In genomic region chr5:130111723-130112122, GRCh38 we compare ENCODE assay signal across 9 cellular contexts.
"Had no signal": no experiment of that assay in that cellular context is flagged by ENCODE, and none has a peak within 500 bp of the region (broad histone marks: within the 10 kb centered on the region; RNA-seq: fewer than 3 reads in every experiment).

No MANE protein-coding gene starts in this region.

- H3K36me3 ChIP-seq: cardiac muscle cell, pancreas, thyroid gland had no signal

- H3K4me3 ChIP-seq: cardiac muscle cell, pancreas, thyroid gland had no signal

- H3K27ac Mint-ChIP-seq: activated naive CD8-positive, alpha-beta T cell treated with anti-CD3 and anti-CD28 coated beads, Interleukin-2, amount 50 U/mL, for 24 hours; activated T-helper 1 cell treated with anti-CD3 and anti-CD28 coated beads, Interleukin-12 subunit alpha, Interleukin-12 subunit beta, Interleukin-2, Interleukin-4 antibody, amounts not matched to agents 30 ng/mL and 10 ng/mL and 1 ng/mL, durations not matched to agents 14 hours and 24 hours and 36 hours; mesothelial cell of epicardium had no signal

- H3K9me3 ChIP-seq: pancreas, thyroid gland had no signal

- ATAC-seq: activated naive CD8-positive, alpha-beta T cell treated with anti-CD3 and anti-CD28 coated beads, Interleukin-2, amount 50 U/mL, for 24 hours; esophagus mucosa; pancreas had no signal

- H3K4me1 ChIP-seq: pancreas, thyroid gland had no signal

- H3K4me1 Mint-ChIP-seq: activated naive CD8-positive, alpha-beta T cell treated with anti-CD3 and anti-CD28 coated beads, Interleukin-2, amount 50 U/mL, for 24 hours had no signal

- H3K36me3 Mint-ChIP-seq: mesothelial cell of epicardium had no signal

- H3K4me3 Mint-ChIP-seq: activated naive CD8-positive, alpha-beta T cell treated with anti-CD3 and anti-CD28 coated beads, Interleukin-2, amount 50 U/mL, for 24 hours; activated T-helper 1 cell treated with anti-CD3 and anti-CD28 coated beads, Interleukin-12 subunit alpha, Interleukin-12 subunit beta, Interleukin-2, Interleukin-4 antibody, amounts not matched to agents 30 ng/mL and 10 ng/mL and 1 ng/mL, durations not matched to agents 14 hours and 24 hours and 36 hours; mesothelial cell of epicardium had no signal

- H3K27ac ChIP-seq: cardiac muscle cell, pancreas, thyroid gland had no signal

- H3K9me3 Mint-ChIP-seq: activated naive CD8-positive, alpha-beta T cell treated with anti-CD3 and anti-CD28 coated beads, Interleukin-2, amount 50 U/mL, for 24 hours; activated T-helper 1 cell treated with anti-CD3 and anti-CD28 coated beads, Interleukin-12 subunit alpha, Interleukin-12 subunit beta, Interleukin-2, Interleukin-4 antibody, amounts not matched to agents 30 ng/mL and 10 ng/mL and 1 ng/mL, durations not matched to agents 14 hours and 24 hours and 36 hours; mesothelial cell of epicardium had no signal

- DNase-seq: activated CD4-positive, alpha-beta T cell treated with anti-CD3 and anti-CD28 coated beads for 48 hours; activated naive CD4-positive, alpha-beta T cell; activated naive CD8-positive, alpha-beta T cell treated with anti-CD3 and anti-CD28 coated beads, Interleukin-2, amount 50 U/mL, for 24 hours; pancreas; thyroid gland had no signal

- H3K27me3 ChIP-seq: cardiac muscle cell, pancreas, thyroid gland had no signal
